In the genomic region with DNA sequence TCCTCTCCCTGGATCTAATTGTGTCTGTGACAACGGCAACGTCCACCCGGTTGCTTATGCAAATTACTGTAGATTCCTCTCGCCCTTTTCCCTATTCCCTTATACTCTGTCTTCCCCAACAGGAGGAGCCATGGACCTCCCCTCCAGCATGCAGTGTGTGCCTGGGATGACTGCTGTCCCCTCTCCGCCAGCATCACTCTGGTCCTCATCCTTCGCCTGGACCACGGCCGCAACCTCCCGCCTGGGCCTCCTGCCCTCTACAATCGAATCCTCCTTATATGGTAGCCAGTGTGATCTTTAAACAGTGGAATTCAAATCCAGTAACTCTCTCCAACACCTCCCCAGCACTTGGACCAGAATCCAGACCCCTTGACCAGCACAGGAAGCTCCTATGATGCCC, we compare ENCODE assay signal across 1 cellular context.
TF ChIP-seq lines count a peak whose summit lies in the region.

No MANE protein-coding gene starts in this region.

TF ChIP-seq in H1, 55 proteins besides CTCF, POLR2A, EP300 and RAD21:
- no peak for TF ChIP-seq PHF8 (conservative IDR thresholded peaks at IDR 0.05; ENCODE audit: low read depth, low read length)
- TF ChIP-seq YY1 (IDR thresholded peaks at IDR 0.05; ENCODE audit: low read depth, low read length): no peak
- TF ChIP-seq, protein P1, sequence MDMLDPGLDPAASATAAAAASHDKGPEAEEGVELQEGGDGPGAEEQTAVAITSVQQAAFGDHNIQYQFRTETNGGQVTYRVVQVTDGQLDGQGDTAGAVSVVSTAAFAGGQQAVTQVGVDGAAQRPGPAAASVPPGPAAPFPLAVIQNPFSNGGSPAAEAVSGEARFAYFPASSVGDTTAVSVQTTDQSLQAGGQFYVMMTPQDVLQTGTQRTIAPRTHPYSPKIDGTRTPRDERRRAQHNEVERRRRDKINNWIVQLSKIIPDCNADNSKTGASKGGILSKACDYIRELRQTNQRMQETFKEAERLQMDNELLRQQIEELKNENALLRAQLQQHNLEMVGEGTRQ (IDR thresholded peaks at IDR 0.05; ENCODE audit: low read length): no peak
- TF ChIP-seq EZH2 (IDR thresholded peaks at IDR 0.05; ENCODE audit: low read depth, low read length, severe bottlenecking): no peak
- TF ChIP-seq BRCA1 (IDR thresholded peaks at IDR 0.05; ENCODE audit: low read depth, low read length): no peak
- no peak for TF ChIP-seq SAP30 (IDR thresholded peaks at IDR 0.05; ENCODE audit: insufficient read depth, insufficient replicate concordance, low read length)
- TF ChIP-seq CHD2 (IDR thresholded peaks at IDR 0.05; ENCODE audit: low read length): no peak
- no peak for TF ChIP-seq POLR2AphosphoS5 (IDR thresholded peaks at IDR 0.05; ENCODE audit: low read depth, low read length)
- TF ChIP-seq JUND (IDR thresholded peaks at IDR 0.05; ENCODE audit: low read length): no peak
